ENCODE assay signal across 8 cellular contexts in the genomic region with DNA sequence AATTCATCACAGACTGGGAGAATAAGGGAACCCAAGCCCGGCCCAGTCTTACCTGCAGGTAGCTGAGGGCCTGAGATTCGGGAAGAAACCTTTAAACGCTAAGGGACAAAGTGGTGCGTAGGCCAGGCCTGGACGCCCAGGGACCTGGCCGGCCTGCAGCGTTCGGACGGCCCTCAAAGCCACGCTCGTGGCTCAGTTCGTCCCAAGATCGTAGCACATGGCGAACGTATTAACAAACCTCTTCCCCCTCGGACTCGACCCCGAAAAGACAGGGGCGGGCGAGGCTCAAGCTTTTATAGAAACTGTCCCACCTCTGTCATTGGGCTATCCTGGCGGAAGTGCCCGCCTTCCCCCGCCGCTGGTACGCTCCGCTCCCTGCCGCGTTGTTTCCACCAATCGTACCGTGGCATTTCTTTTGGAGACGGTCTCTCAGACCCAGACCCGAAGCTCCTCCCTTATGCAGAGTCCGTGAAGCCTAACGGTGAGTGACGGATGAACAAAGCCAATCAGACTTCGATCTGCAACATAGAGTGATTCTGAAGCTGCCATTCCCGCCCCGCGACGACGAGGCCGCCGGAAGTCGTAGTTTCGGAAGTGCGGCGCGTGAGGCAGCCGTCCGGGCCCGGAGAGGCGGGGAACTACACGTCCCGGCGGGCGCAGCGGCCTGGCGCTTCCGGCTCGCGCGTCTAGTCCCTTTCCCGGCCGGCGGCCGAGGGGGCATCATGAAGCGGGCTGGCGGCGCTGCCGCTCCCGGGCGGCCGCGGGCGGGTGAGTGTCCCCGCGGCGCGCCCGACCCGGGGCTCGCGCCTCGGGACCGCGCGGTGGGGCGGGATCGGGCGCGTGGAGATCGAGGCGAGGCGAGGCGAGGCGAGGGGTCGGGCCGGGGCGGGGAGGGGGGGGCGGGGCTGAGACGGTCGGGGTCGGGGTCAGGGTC. TPM values are rescaled to one million over a fixed set of nuclear protein-coding genes. Genes with fewer than 3 reads are reported as not detected.
A peak's percentile ranks its signal among the peaks of the same experiment; 100 is the strongest.
DNase-seq lines count a peak whose midpoint lies in the region; ATAC-seq and TF ChIP-seq lines count a peak whose summit lies in the region.

A gene (plus strand): TSS at position 692 of the 934 bp plus-strand sequence. CDS start 8,139 bp downstream, outside the sequence.

- DNase-seq in GM13977 (ENCODE audit: low spot score) (peak; percentile 100), NCI-H1694 (lab: John Stamatoyannopoulos, UW) (peak; percentile 99), amniotic stem cell (lab: John Stamatoyannopoulos, UW) (peak; percentile 100), heart right ventricle (peak; percentile 98 to 100), posterior cingulate gyrus (peak; percentile 97 to 100 (median 99)), upper lobe of left lung (peak; percentile 99 to 100)

- peaks cover 39 to 89% (median 77%) of the 10 kb centered on the region in 9 donors for H3K4me1 ChIP-seq in heart right ventricle
- H3K4me1 ChIP-seq in upper lobe of left lung = peaks cover 74 to 91% (median 82%) of the 10 kb centered on the region in 4 donors

- intact Hi-C loops in heart right ventricle (cut with DNase I) = loop anchor here in 3 of 10 donors (5.0 to 10.0 kb wide), 3 partner anchors 52 to 349 kb away; a partner anchor contains a TSS
- intact Hi-C loops in posterior cingulate gyrus (cut with DNase I) = loop anchor here (1.0 to 5.0 kb wide), 3 partner anchors 34 to 96 kb away; a partner anchor contains a TSS

- H3K36me3 ChIP-seq in heart right ventricle (peaks cover 0 to 29% (median 2%) of the 10 kb centered on the region in 9 donors), upper lobe of left lung (peaks cover 0 to 21% (median 4%) of the 10 kb centered on the region in 4 donors)

- H3K27me3 ChIP-seq in heart right ventricle (no peaks in the 10 kb centered on the region), upper lobe of left lung (no peaks in the 10 kb centered on the region)

- peak within 1 kb of the TSS; percentile 96 for H3K27ac Mint-ChIP-seq in T-helper 1 cell treated with Interleukin-12 subunit alpha and Interleukin-12 subunit beta and Interleukin-4 antibody, amounts not matched to agents 30 μg/mL and 1 μg/mL, for 36 hours

- H3K4me1 Mint-ChIP-seq in T-helper 1 cell treated with Interleukin-12 subunit alpha and Interleukin-12 subunit beta and Interleukin-4 antibody, amounts not matched to agents 30 μg/mL and 1 μg/mL, for 36 hours (ENCODE audit: low read depth) = peaks cover 28% of the 10 kb centered on the region

- H3K4me3 ChIP-seq in heart right ventricle = peak within 1 kb of the TSS; percentile 53 to 92 (median 80)
- H3K4me3 ChIP-seq in upper lobe of left lung = peak within 1 kb of the TSS; percentile 75 to 96 (median 86)

- peaks cover 29% of the 10 kb centered on the region for H3K36me3 Mint-ChIP-seq in T-helper 1 cell treated with Interleukin-12 subunit alpha and Interleukin-12 subunit beta and Interleukin-4 antibody, amounts not matched to agents 30 μg/mL and 1 μg/mL, for 36 hours (ENCODE audit: low read depth)

- H3K27me3 Mint-ChIP-seq in T-helper 1 cell treated with Interleukin-12 subunit alpha and Interleukin-12 subunit beta and Interleukin-4 antibody, amounts not matched to agents 30 μg/mL and 1 μg/mL, for 36 hours (ENCODE audit: low read depth) = no peaks in the 10 kb centered on the region

- 0 to 1% methylated on average over 89 to 103 of the region's 103 CpGs for WGBS in heart right ventricle, 2 donors
- WGBS in upper lobe of left lung, 2 donors = 0% methylated on average over 23 to 61 of the region's 103 CpGs

- TF ChIP-seq CTCF in GM13977 (IDR thresholded peaks at IDR 0.05; ENCODE audit: extremely low read depth, insufficient read depth, missing control alignments) (no peak), heart right ventricle (IDR thresholded peaks at IDR 0.05) (no peak), upper lobe of left lung (IDR thresholded peaks at IDR 0.05) (peak in 4 of 6 experiments; percentile 6 to 35 (median 20))

- TF ChIP-seq EP300 in upper lobe of left lung (IDR thresholded peaks at IDR 0.05) = peak in 1 of 4 donors; percentile 78

- peak within 1 kb of the TSS; percentile 99 for H3K4me3 Mint-ChIP-seq in T-helper 1 cell treated with Interleukin-12 subunit alpha and Interleukin-12 subunit beta and Interleukin-4 antibody, amounts not matched to agents 30 μg/mL and 1 μg/mL, for 36 hours

- H3K9me3 ChIP-seq in heart right ventricle (no peaks in the 10 kb centered on the region), upper lobe of left lung (no peaks in the 10 kb centered on the region)

- peak; percentile 86 to 100 (median 98) for TF ChIP-seq POLR2A in upper lobe of left lung (IDR thresholded peaks at IDR 0.05)

- no peaks in the 10 kb centered on the region for H3K9me3 Mint-ChIP-seq in T-helper 1 cell treated with Interleukin-12 subunit alpha and Interleukin-12 subunit beta and Interleukin-4 antibody, amounts not matched to agents 30 μg/mL and 1 μg/mL, for 36 hours

- H3K27ac ChIP-seq in heart right ventricle = peak within 1 kb of the TSS in 9 of 10 donors; percentile 64 to 89 (median 86)
- peak within 1 kb of the TSS; percentile 83 to 93 (median 87) for H3K27ac ChIP-seq in upper lobe of left lung

- ATAC-seq in HG02884 (IDR thresholded peaks at IDR 0.05; ENCODE audit: unreplicated experiment) (peak; percentile 85), heart right ventricle (peak; percentile 90 to 96 (median 94)), upper lobe of left lung (ENCODE audit: low FRiP score in 2 of 2) (peak; percentile 91 to 97)

- in situ Hi-C loops in GM13977 (cut with MboI; ENCODE audit: low pct_unique_long_range_greater_than_20kb, low sequenced_read_pairs, unreplicated experiment) = no loop called here

RNA-seq across cellular contexts. Expression of the gene that starts here (rescaled TPM):
- total RNA-seq in heart right ventricle = 10 to 100 TPM; 16.9 to 44.9 (median 23.8) TPM
- 10 to 100 TPM; 14.6 to 28.2 TPM for polyA plus RNA-seq in heart right ventricle
- 10 to 100 TPM; 34.6 to 72.6 (median 52.9) TPM for total RNA-seq in upper lobe of left lung

Comparison
In these comparisons a context has a peak if more than half of its experiments do, and no peak if none do; other contexts are left out.
1. Peak in every context shown above with its lines: DNase-seq, ATAC-seq, H3K4me3 ChIP-seq and H3K27ac ChIP-seq.
2. CTCF ChIP-seq: peak in upper lobe of left lung (4 of 6); none in GM13977 (single experiment) and heart right ventricle (0 of 9).